In genomic region chr19:18434411-18435184, GRCh38 we compare ENCODE assay signal across 15 cellular contexts. TPM values are rescaled to one million over a fixed set of nuclear protein-coding genes. Genes with fewer than 3 reads are reported as not detected.
DNase-seq lines count a peak whose midpoint lies in the region; ATAC-seq and TF ChIP-seq lines count a peak whose summit lies in the region.
"Had no signal": no experiment of that assay in that cellular context is flagged by ENCODE, and none has a peak within 500 bp of the region (broad histone marks: within the 10 kb centered on the region; RNA-seq: fewer than 3 reads in every experiment).

No MANE protein-coding gene starts in this region.

- no peaks in the 10 kb centered on the region for H3K27me3 ChIP-seq in iPS-15b (ENCODE audit: control insufficient read depth, insufficient read depth, low read length)
- peaks cover 0 to 13% of the 10 kb centered on the region in 2 donors for H3K27me3 ChIP-seq in tibial artery
- H3K27me3 ChIP-seq in SK-N-SH (ENCODE audit: insufficient read depth), result no peaks in the 10 kb centered on the region

- ATAC-seq in Right ventricle myocardium superior (ENCODE audit: poor library complexity) (no peak), WTC11 (no peak)
- ATAC-seq: Right ventricle myocardium inferior had no signal

- H2AFZ ChIP-seq in SK-N-SH (ENCODE audit: low read depth), result no peak overlapping the region

- DNase-seq in Right ventricle myocardium superior (peak; percentile 42), cardiac septum (ENCODE audit: low spot score) (no peak), WTC11 (ENCODE audit: low spot score) (no peak), tibial artery (no peak), SK-N-SH (no peak), NCI-H187 treated with DMSO at 0.1 percent for 48 hours (lab: John Stamatoyannopoulos, UW) (no peak), epidermal melanocyte (ENCODE audit: insufficient read length, low spot score) (no peak)
- DNase-seq: hypothalamus, NCI-H1436 treated with DMSO at 0.1 percent for 48 hours had no signal

- H3K27ac Mint-ChIP-seq in WTC11, result no peak overlapping the region

- H3K79me2 ChIP-seq in SK-N-SH (ENCODE audit: insufficient read depth), result no peaks in the 10 kb centered on the region

- peaks cover 10% of the 10 kb centered on the region for H3F3A ChIP-seq in SK-N-SH (replicated peaks; ENCODE audit: insufficient read depth)

- no peaks in the 10 kb centered on the region for H3K9me2 ChIP-seq in SK-N-SH

- peaks cover 3% of the 10 kb centered on the region for H3K36me3 Mint-ChIP-seq in WTC11

- H3K36me3 ChIP-seq in iPS-15b (ENCODE audit: control insufficient read depth, insufficient read depth, low read length), result peaks cover 20% of the 10 kb centered on the region
- peaks cover 5 to 16% (median 15%) of the 10 kb centered on the region in 3 donors for H3K36me3 ChIP-seq in tibial artery
- H3K36me3 ChIP-seq in SK-N-SH (replicated peaks in 1 of 2; ENCODE audit: control insufficient read depth in 1 of 2, insufficient read depth in 2 of 2, low read length in 1 of 2), result peaks cover 0 to 11% of the 10 kb centered on the region in 2 experiments
- H3K36me3 ChIP-seq: neutrophil had no signal

- H3K4me3 ChIP-seq in iPS-15b (ENCODE audit: low read depth, low read length) (peak overlapping the region; percentile 8), tibial artery (peak overlapping the region; percentile 50 to 57), SK-N-SH (ENCODE audit: low read depth in 2 of 2, low read length in 1 of 2) (no peak overlapping the region)
- H3K4me3 ChIP-seq: HAP-1 had no signal

- H3K9me3 Mint-ChIP-seq in WTC11, result no peaks in the 10 kb centered on the region

- TF ChIP-seq CTCF in WTC11 (IDR thresholded peaks at IDR 0.05) (no peak), tibial artery (IDR thresholded peaks at IDR 0.05) (no peak), SK-N-SH (IDR thresholded peaks at IDR 0.05) (no peak)

- WGBS in SK-N-SH (ENCODE audit: low lambda C conversion rate), result 95% methylated on average over 15 of the region's 21 CpGs

- H4K20me1 ChIP-seq in SK-N-SH (ENCODE audit: insufficient read depth), result no peaks in the 10 kb centered on the region

- CTCF ChIA-PET in WTC11 (lab: Charles Lee) (interaction anchor here (0.7 to 2.5 kb wide), 7 partner anchors 12 to 155 kb away, joined by 3 to 9 read pairs (median 3); partner anchors contain the start of gene GDF15), SK-N-SH (lab: Yijun Ruan, JAX) (interaction anchor here (0.8 to 2.7 kb wide), 6 partner anchors 16 to 412 kb away, joined by 3 to 9 read pairs (median 5); partner anchors contain the start of gene SSBP4)

- H3K9me3 ChIP-seq in iPS-15b (ENCODE audit: control insufficient read depth, insufficient read depth, low read length) (no peaks in the 10 kb centered on the region), tibial artery (no peaks in the 10 kb centered on the region), SK-N-SH (no peaks in the 10 kb centered on the region)
- H3K9me3 ChIP-seq: HAP-1, neutrophil had no signal

- H3K4me1 ChIP-seq in iPS-15b (ENCODE audit: control insufficient read depth, insufficient read depth, low read length), result peaks cover 16% of the 10 kb centered on the region
- peaks cover 0 to 54% (median 47%) of the 10 kb centered on the region in 4 donors for H3K4me1 ChIP-seq in tibial artery
- H3K4me1 ChIP-seq in SK-N-SH (ENCODE audit: control insufficient read depth in 1 of 2, insufficient read depth in 2 of 2, low read depth in 1 of 2, low read length in 1 of 2), result peaks cover 3 to 44% of the 10 kb centered on the region in 2 experiments; a peak in 2 of 4 replicates

- peak overlapping the region; percentile 62 to 64 for H3K27ac ChIP-seq in tibial artery
- peak overlapping the region in 1 of 2 experiments; percentile 75; a peak in 2 of 4 replicates for H3K27ac ChIP-seq in SK-N-SH (ENCODE audit: low read depth in 2 of 2, low read length in 1 of 2)
- H3K27ac ChIP-seq: C4-2B, HL-60, neutrophil had no signal

- no peak overlapping the region for H3K4me2 ChIP-seq in SK-N-SH

- intact Hi-C loops in Right ventricle myocardium superior (cut with DNase I), result no loop called here
- intact Hi-C loops in cardiac septum (cut with DNase I), result no loop called here
- intact Hi-C loops in tibial artery (cut with DNase I; ENCODE audit: low total_unique reads), result no loop called here

- H3K4me1 Mint-ChIP-seq in WTC11, result peaks cover 38% of the 10 kb centered on the region

- H3K9ac ChIP-seq in iPS-15b (ENCODE audit: low read depth, low read length), result no peak overlapping the region
- no peak overlapping the region for H3K9ac ChIP-seq in SK-N-SH

- TF ChIP-seq RAD21 in SK-N-SH (IDR thresholded peaks at IDR 0.05; ENCODE audit: low read length), result no peak

- POLR2A ChIA-PET in WTC11 (lab: Charles Lee), result interaction anchor here (0.9 to 2.0 kb wide), 2 partner anchors 16 to 18 kb away, joined by 3 to 12 read pairs; partner anchors contain the start of gene SSBP4
- POLR2A ChIA-PET in SK-N-SH (lab: Yijun Ruan, JAX), result interaction anchor here (0.9 to 2.5 kb wide), 2 partner anchors 15 to 46 kb away, joined by 3 to 13 read pairs; partner anchors contain the start of gene SSBP4

- no peak for TF ChIP-seq EP300 in SK-N-SH (IDR thresholded peaks at IDR 0.05; ENCODE audit: borderline replicate concordance in 1 of 2, low read depth in 1 of 2, low read length in 1 of 2)

- no peaks in the 10 kb centered on the region for H3K27me3 Mint-ChIP-seq in WTC11 (ENCODE audit: low read depth)

- peak overlapping the region; percentile 61 for H3K4me3 Mint-ChIP-seq in WTC11

TF ChIP-seq in WTC11, 78 proteins besides CTCF, POLR2A, EP300 and RAD21 (continues in another document):
- TF ChIP-seq CDX4 (CRISPR knock-in tag; IDR thresholded peaks at IDR 0.05; ENCODE audit: borderline replicate concordance) (no peak), CREM (CRISPR knock-in tag; IDR thresholded peaks at IDR 0.05) (no peak)

TF ChIP-seq in SK-N-SH, 30 proteins besides CTCF, POLR2A, EP300 and RAD21:
- TF ChIP-seq EZH2phosphoT487 (IDR thresholded peaks at IDR 0.05; ENCODE audit: borderline replicate concordance, low read depth) (no peak), MEF2A (IDR thresholded peaks at IDR 0.05; ENCODE audit: borderline replicate concordance, low read depth) (no peak), USF2 (IDR thresholded peaks at IDR 0.05; ENCODE audit: borderline replicate concordance, low read depth, low read length) (no peak), ELF1 (IDR thresholded peaks at IDR 0.05) (no peak), MXI1 (IDR thresholded peaks at IDR 0.05; ENCODE audit: low read depth, low read length) (no peak), TEAD4 (IDR thresholded peaks at IDR 0.05; ENCODE audit: borderline replicate concordance, insufficient read depth) (no peak), GATA2 (CRISPR knock-in tag; IDR thresholded peaks at IDR 0.05) (no peak)

RNA-seq across cellular contexts. Expression of gene ISYNA1, which starts 3.3 kb away (rescaled TPM):
- total RNA-seq in Right ventricle myocardium superior (26.0 TPM), cardiac septum (32.9 TPM), WTC11 (2021) (236 to 310 TPM (median 307 TPM) in 3 replicates)
- 48.0 and 49.4 TPM in 2 replicates for polyA plus RNA-seq in SK-N-SH (2012; rRNA removed)
- 10.9 and 17.3 TPM in 2 replicates for polyA plus RNA-seq in SK-N-SH (2012; cell fraction: cytosol; rRNA removed)
- polyA plus RNA-seq in SK-N-SH (2012; cell fraction: nucleus; rRNA removed), result 216 and 280 TPM in 2 replicates

RNA-seq across cellular contexts. Expression of gene SSBP4, which starts 15.4 kb away (rescaled TPM):
- total RNA-seq in Right ventricle myocardium superior, result 30.4 TPM
- total RNA-seq in cardiac septum, result 47.4 TPM
- total RNA-seq in WTC11 (2021), result 44.5 to 51.2 TPM (median 47.4 TPM) in 3 replicates
- 22.5 and 24.9 TPM in 2 replicates for polyA plus RNA-seq in SK-N-SH (2012; rRNA removed)
- 12.4 and 23.4 TPM in 2 replicates for polyA plus RNA-seq in SK-N-SH (2012; cell fraction: cytosol; rRNA removed)
- 89.0 and 178 TPM in 2 replicates for polyA plus RNA-seq in SK-N-SH (2012; cell fraction: nucleus; rRNA removed)

RNA-seq across cellular contexts. Expression of gene LRRC25, which starts 37.2 kb away (rescaled TPM):
- total RNA-seq in Right ventricle myocardium superior (3.6 TPM), cardiac septum (2.5 TPM), WTC11 (2021) (0.07 to 0.31 TPM (median 0.18 TPM) in 3 replicates)
- not detected in 2 replicates for polyA plus RNA-seq in SK-N-SH (2012; rRNA removed)
- polyA plus RNA-seq in SK-N-SH (2012; cell fraction: cytosol; rRNA removed), result not detected in 2 replicates
- not detected in 2 replicates for polyA plus RNA-seq in SK-N-SH (2012; cell fraction: nucleus; rRNA removed)

RNA-seq across cellular contexts. Expression of gene GDF15, which starts 48.6 kb away (rescaled TPM):
- total RNA-seq in Right ventricle myocardium superior (0.54 TPM), cardiac septum (4.3 TPM), WTC11 (2021) (18.3 to 27.3 TPM (median 19.1 TPM) in 3 replicates)
- polyA plus RNA-seq in SK-N-SH (2012; rRNA removed), result 74.1 and 129 TPM in 2 replicates
- polyA plus RNA-seq in SK-N-SH (2012; cell fraction: cytosol; rRNA removed), result 48.5 and 76.8 TPM in 2 replicates
- polyA plus RNA-seq in SK-N-SH (2012; cell fraction: nucleus; rRNA removed), result 193 and 251 TPM in 2 replicates

Comparison
In these comparisons a context has a peak if more than half of its experiments do, and no peak if none do; other contexts are left out.
1. H3K4me3 ChIP-seq: peak in iPS-15b (single experiment) and tibial artery (2 of 2); none in SK-N-SH (0 of 2).